In genomic region chr3:156593814-156594213, GRCh38 we compare ENCODE assay signal across 25 cellular contexts. TPM values are rescaled to one million over a fixed set of nuclear protein-coding genes. Genes with fewer than 3 reads are reported as not detected.
A peak's percentile ranks its signal among the peaks of the same experiment; 100 is the strongest.
DNase-seq lines count a peak whose midpoint lies in the region; ATAC-seq and TF ChIP-seq lines count a peak whose summit lies in the region.
"Had no signal": no experiment of that assay in that cellular context is flagged by ENCODE, and none has a peak within 500 bp of the region (broad histone marks: within the 10 kb centered on the region; RNA-seq: fewer than 3 reads in every experiment).

No MANE protein-coding gene starts in this region.

- intact Hi-C loops in mucosa of descending colon (cut with DNase I, micrococcal nuclease), result no loop called here

- H3K4me3 ChIP-seq in ACC112 (ENCODE audit: low read depth, low read length) (peak overlapping the region; percentile 68; the same call in 1 of the 2 replicates), HEK293 (ENCODE audit: low read depth, low read length) (no peak overlapping the region), mucosa of descending colon (no peak overlapping the region)
- H3K4me3 ChIP-seq: gastroesophageal sphincter, SJCRH30, testis, uterus had no signal

- H3K9me3 Mint-ChIP-seq in brain, result peaks cover 0 to 14% (median 2%) of the 10 kb centered on the region in 5 experiments
- H3K9me3 Mint-ChIP-seq: natural killer cell treated with Interleukin-12 subunit alpha and Interleukin-12 subunit beta and Interleukin-15 and Interleukin-18, amount 100 ng/mL, for 72 hours; stimulated activated effector memory CD8-positive, alpha-beta T cell treated with anti-CD3 and anti-CD28 coated beads, Interleukin-12 subunit alpha, Interleukin-12 subunit beta, amount 100 ng/mL, for 72 hours; T-helper 1 cell treated with Interleukin-12 subunit alpha and Interleukin-12 subunit beta and Interleukin-4 antibody, amounts not matched to agents 30 μg/mL and 1 μg/mL, for 36 hours had no signal

- DNase-seq in mucosa of descending colon (no peak), SIG-M5 treated with dmso at 0.1 percent for 504 hours (lab: John Stamatoyannopoulos, UW; ENCODE audit: unreplicated experiment) (no peak), mesenteric fat pad (ENCODE audit: low spot score) (no peak)
- DNase-seq in effector CD8-positive, alpha-beta T cell (lab: John Stamatoyannopoulos, UW), result no peak
- DNase-seq: activated naive CD8-positive, alpha-beta T cell treated with anti-CD3 and anti-CD28 coated beads for 36 hours; effector CD4-positive, alpha-beta T cell; EL; mesendoderm; NCI-H1048; NCI-H2029; NCI-H2227 treated with DMSO at 0.1 percent for 48 hours; posterior cingulate gyrus; testis; uterus had no signal

- no peaks in the 10 kb centered on the region for H3K36me3 Mint-ChIP-seq in brain
- H3K36me3 Mint-ChIP-seq: activated naive CD8-positive, alpha-beta T cell treated with anti-CD3 and anti-CD28 coated beads for 36 hours; natural killer cell treated with Interleukin-12 subunit alpha and Interleukin-12 subunit beta and Interleukin-15 and Interleukin-18, amount 100 ng/mL, for 72 hours; stimulated activated effector memory CD8-positive, alpha-beta T cell treated with anti-CD3 and anti-CD28 coated beads, Interleukin-12 subunit alpha, Interleukin-12 subunit beta, amount 100 ng/mL, for 72 hours had no signal

- POLR2A ChIA-PET in HEK293 (lab: Yijun Ruan, JAX), result no interaction called here

- TF ChIP-seq CTCF in HEK293 (tag by site-specific recombination; IDR thresholded peaks at IDR 0.05) (no peak), brain (conservative IDR thresholded peaks at IDR 0.05) (no peak), mucosa of descending colon (IDR thresholded peaks at IDR 0.05) (no peak)

- H3K36me3 ChIP-seq in ACC112 (ENCODE audit: insufficient read depth, low read length) (no peaks in the 10 kb centered on the region), HEK293 (ENCODE audit: control insufficient read depth in 2 of 2, insufficient read depth in 1 of 2, low read length in 2 of 2) (no peaks in the 10 kb centered on the region), mucosa of descending colon (ENCODE audit: low read depth) (no peaks in the 10 kb centered on the region)
- H3K36me3 ChIP-seq: gastroesophageal sphincter, SJCRH30, uterus had no signal

- H3K4me1 ChIP-seq in ACC112 (ENCODE audit: control insufficient read depth, insufficient read depth, low read length, unreplicated experiment), result peaks cover 11% of the 10 kb centered on the region
- H3K4me1 ChIP-seq in HEK293 (ENCODE audit: control insufficient read depth, insufficient read depth, low read length), result no peaks in the 10 kb centered on the region
- no peaks in the 10 kb centered on the region for H3K4me1 ChIP-seq in mucosa of descending colon (ENCODE audit: low read depth)
- H3K4me1 ChIP-seq: SJCRH30, uterus had no signal

- H3K27me3 ChIP-seq in ACC112 (ENCODE audit: insufficient read depth, low read length), result no peaks in the 10 kb centered on the region
- H3K27me3 ChIP-seq: gastroesophageal sphincter, testis, uterus had no signal

- ATAC-seq in mucosa of descending colon, result peak; percentile 73
- no peak for ATAC-seq in GM19455 (IDR thresholded peaks at IDR 0.05; ENCODE audit: unreplicated experiment)
- ATAC-seq: esophagus mucosa; gastroesophageal sphincter; natural killer cell treated with Interleukin-12 subunit alpha and Interleukin-12 subunit beta and Interleukin-15 and Interleukin-18, amount 100 ng/mL, for 72 hours; stimulated activated effector memory CD8-positive, alpha-beta T cell treated with anti-CD3 and anti-CD28 coated beads, Interleukin-12 subunit alpha, Interleukin-12 subunit beta, amount 100 ng/mL, for 72 hours had no signal

- CTCF ChIA-PET in HEK293 (lab: Yijun Ruan, JAX), result no interaction called here

- H3K4me1 Mint-ChIP-seq in brain, result peaks cover 30% of the 10 kb centered on the region
- H3K4me1 Mint-ChIP-seq: activated naive CD8-positive, alpha-beta T cell treated with anti-CD3 and anti-CD28 coated beads for 36 hours; stimulated activated effector memory CD8-positive, alpha-beta T cell treated with anti-CD3 and anti-CD28 coated beads, Interleukin-12 subunit alpha, Interleukin-12 subunit beta, amount 100 ng/mL, for 72 hours had no signal

- peak overlapping the region in 2 of 5 experiments; percentile 25 to 50 for H3K4me3 Mint-ChIP-seq in brain
- H3K4me3 Mint-ChIP-seq: activated naive CD8-positive, alpha-beta T cell treated with anti-CD3 and anti-CD28 coated beads for 36 hours; natural killer cell treated with Interleukin-12 subunit alpha and Interleukin-12 subunit beta and Interleukin-15 and Interleukin-18, amount 100 ng/mL, for 72 hours; stimulated activated effector memory CD8-positive, alpha-beta T cell treated with anti-CD3 and anti-CD28 coated beads, Interleukin-12 subunit alpha, Interleukin-12 subunit beta, amount 100 ng/mL, for 72 hours; T-helper 1 cell treated with Interleukin-12 subunit alpha and Interleukin-12 subunit beta and Interleukin-4 antibody, amounts not matched to agents 30 μg/mL and 1 μg/mL, for 36 hours had no signal

- H3K27ac ChIP-seq in ACC112 (ENCODE audit: low read depth, low read length), result no peak overlapping the region
- H3K27ac ChIP-seq in HEK293 (ENCODE audit: extremely low read depth, low read depth, low read length), result no peak overlapping the region
- H3K27ac ChIP-seq: SJCRH30, testis, uterus had no signal

- H3K9me3 ChIP-seq in HEK293 (ENCODE audit: control insufficient read depth, insufficient read depth, low read depth, low read length) (no peaks in the 10 kb centered on the region), mucosa of descending colon (no peaks in the 10 kb centered on the region)
- H3K9me3 ChIP-seq: gastroesophageal sphincter, SJCRH30, testis, uterus had no signal

- H3K27ac Mint-ChIP-seq in brain, result peak overlapping the region in 3 of 5 experiments; percentile 26 to 86 (median 31)
- H3K27ac Mint-ChIP-seq: activated naive CD8-positive, alpha-beta T cell treated with anti-CD3 and anti-CD28 coated beads for 36 hours; CD14-positive monocyte; natural killer cell treated with Interleukin-12 subunit alpha and Interleukin-12 subunit beta and Interleukin-15 and Interleukin-18, amount 100 ng/mL, for 72 hours; stimulated activated effector memory CD8-positive, alpha-beta T cell treated with anti-CD3 and anti-CD28 coated beads, Interleukin-12 subunit alpha, Interleukin-12 subunit beta, amount 100 ng/mL, for 72 hours; T-helper 1 cell treated with Interleukin-12 subunit alpha and Interleukin-12 subunit beta and Interleukin-4 antibody, amounts not matched to agents 30 μg/mL and 1 μg/mL, for 36 hours had no signal

- no peaks in the 10 kb centered on the region for H3K27me3 Mint-ChIP-seq in brain

- H3K79me2 ChIP-seq in ACC112 (ENCODE audit: control insufficient read depth, insufficient read depth, low read length, unreplicated experiment), result no peaks in the 10 kb centered on the region

- peak overlapping the region; percentile 87 for H2AFZ ChIP-seq in ACC112 (ENCODE audit: low read length, unreplicated experiment)

TF ChIP-seq in HEK293, 187 proteins besides CTCF, POLR2A, EP300 and RAD21:
- TF ChIP-seq ZNF335 (tag by site-specific recombination; conservative IDR thresholded peaks at IDR 0.05) (peak; percentile 38; the same call in 1 of the 2 replicates), ZBTB48 (tag by site-specific recombination; IDR thresholded peaks at IDR 0.05) (no peak)

RNA-seq across cellular contexts. Expression of gene SSR3, which starts 38.9 kb away (rescaled TPM):
- 68.8 TPM for polyA plus RNA-seq in brain (ENCODE audit: insufficient read depth, low read depth, low replicate concordance)
- 100 to 1,000 TPM in 2 of 3 donors, 10 to 100 TPM in 1; 97.9 to 125 (median 123) TPM for total RNA-seq in mucosa of descending colon
- total RNA-seq in mesenteric fat pad, result 196 TPM
